8 cellular contexts compared by ENCODE assay signal in genomic region chr17:74776044-74776962, GRCh38. TPM values are rescaled to one million over a fixed set of nuclear protein-coding genes. Genes with fewer than 3 reads are reported as not detected.
A peak's percentile ranks its signal among the peaks of the same experiment; 100 is the strongest.
DNase-seq lines count a peak whose midpoint lies in the region; ATAC-seq, FAIRE-seq and TF ChIP-seq lines count a peak whose summit lies in the region.

Gene NAT9 (minus strand): TSS chr17:74776345. CDS start chr17:74775698, 647 bp downstream.

- H3K9me2 ChIP-seq in hepatocyte (replicated peaks; ENCODE audit: insufficient read depth): no peaks in the 10 kb centered on the region

- peak within 1 kb of the TSS; percentile 89 for H3K9ac ChIP-seq in astrocyte (ENCODE audit: low read length)

- peaks cover 22% of the 10 kb centered on the region for H3K36me3 Mint-ChIP-seq in astrocyte (ENCODE audit: low read depth, unreplicated experiment)

- H4K20me1 ChIP-seq in astrocyte (ENCODE audit: insufficient read depth, low read length): peaks cover 69% of the 10 kb centered on the region
- no peaks in the 10 kb centered on the region for H4K20me1 ChIP-seq in hepatocyte (ENCODE audit: insufficient read depth, poor library complexity, severe bottlenecking)

- H3K4me2 ChIP-seq in astrocyte (ENCODE audit: low read length): peak within 1 kb of the TSS; percentile 99
- H3K4me2 ChIP-seq in hepatocyte: peak within 1 kb of the TSS; percentile 95

- H3K27me3 ChIP-seq in astrocyte (ENCODE audit: insufficient read depth, low read length) (no peaks in the 10 kb centered on the region), hepatocyte (no peaks in the 10 kb centered on the region), aorta (ENCODE audit: control insufficient read depth in 1 of 2, insufficient read depth in 2 of 2, low read length in 1 of 2) (no peaks in the 10 kb centered on the region)

- 0% methylated on average over 38 of the region's 64 CpGs for WGBS in hepatocyte (ENCODE audit: low lambda C conversion rate, missing lambda C conversion rate)
- 1% methylated on average over 42 to 64 of the region's 64 CpGs for WGBS in aorta, 2 donors

- H3K4me1 Mint-ChIP-seq in astrocyte (ENCODE audit: low read depth, unreplicated experiment): peaks cover 29% of the 10 kb centered on the region

- H2AFZ ChIP-seq in astrocyte (ENCODE audit: low read depth, low read length) (peak within 1 kb of the TSS; percentile 76), hepatocyte (peak within 1 kb of the TSS; percentile 79)

- H3K9me3 ChIP-seq in astrocyte (ENCODE audit: insufficient read depth, low read depth, low read length): no peaks in the 10 kb centered on the region
- no peaks in the 10 kb centered on the region for H3K9me3 ChIP-seq in hepatocyte (ENCODE audit: low read depth)
- H3K9me3 ChIP-seq in aorta (ENCODE audit: control insufficient read depth, low read length): no peaks in the 10 kb centered on the region

- H3K4me3 Mint-ChIP-seq in astrocyte (ENCODE audit: unreplicated experiment): peak within 1 kb of the TSS; percentile 99

- no peaks in the 10 kb centered on the region for H3K27me3 Mint-ChIP-seq in astrocyte (ENCODE audit: low read depth, unreplicated experiment)

- H3K9me3 Mint-ChIP-seq in astrocyte (ENCODE audit: unreplicated experiment): no peaks in the 10 kb centered on the region

- H3K4me3 ChIP-seq in astrocyte (ENCODE audit: insufficient read depth, low read depth, low read length): peak within 1 kb of the TSS; percentile 88
- peak within 1 kb of the TSS; percentile 79 for H3K4me3 ChIP-seq in hepatocyte
- peak within 1 kb of the TSS; percentile 69 to 71 for H3K4me3 ChIP-seq in aorta (ENCODE audit: low read length in 2 of 2)

- H3K4me1 ChIP-seq in astrocyte (ENCODE audit: insufficient read depth, low read length) (peaks cover 20% of the 10 kb centered on the region), hepatocyte (ENCODE audit: insufficient read depth) (peaks cover 10% of the 10 kb centered on the region), aorta (ENCODE audit: control insufficient read depth in 1 of 2, insufficient read depth in 2 of 2, low read length in 2 of 2) (no peaks in the 10 kb centered on the region)

- FAIRE-seq in astrocyte (lab: Jason Lieb, UNC): no peak

- ATAC-seq in GM18502 (IDR thresholded peaks at IDR 0.05; ENCODE audit: poor library complexity, unreplicated experiment) (peak; percentile 73), HG02973 (IDR thresholded peaks at IDR 0.05; ENCODE audit: unreplicated experiment) (peak; percentile 55), aorta (ENCODE audit: low FRiP score) (peak; percentile 98)

- H3K27ac ChIP-seq in astrocyte (ENCODE audit: low read depth, low read length) (peak within 1 kb of the TSS; percentile 66), hepatocyte (peak within 1 kb of the TSS; percentile 82), aorta (ENCODE audit: low read depth in 1 of 2, low read length in 2 of 2) (no peak within 1 kb of the TSS)

- intact Hi-C loops in aorta (cut with DNase I): loop anchor here (5.0 kb wide), 2 partner anchors 34 to 91 kb away; no protein-coding TSS in a partner anchor

- peak within 1 kb of the TSS; percentile 94 for H3K27ac Mint-ChIP-seq in astrocyte (ENCODE audit: unreplicated experiment)

- peaks cover 48% of the 10 kb centered on the region for H3K79me2 ChIP-seq in astrocyte (ENCODE audit: insufficient read depth, low read length)
- peaks cover 33% of the 10 kb centered on the region for H3K79me2 ChIP-seq in hepatocyte

- TF ChIP-seq CTCF in astrocyte (IDR thresholded peaks at IDR 0.05; ENCODE audit: insufficient read depth, low read depth, low read length) (no peak), hepatocyte (IDR thresholded peaks at IDR 0.05; ENCODE audit: poor library complexity) (no peak)

- DNase-seq in NCI-H2029 treated with DMSO at 0.1 percent for 48 hours (lab: John Stamatoyannopoulos, UW) (peak; percentile 55), T-helper 22 cell (ENCODE audit: low read depth) (peak; percentile 96), astrocyte (ENCODE audit: low read depth) (peak; percentile 87), hepatocyte (ENCODE audit: low spot score) (peak; percentile 99), renal cortical epithelial cell (ENCODE audit: low read depth) (peak; percentile 81), aorta (peak; percentile 99 to 100)

- H3K36me3 ChIP-seq in astrocyte (ENCODE audit: insufficient read depth, low read length): peaks cover 21% of the 10 kb centered on the region
- no peaks in the 10 kb centered on the region for H3K36me3 ChIP-seq in hepatocyte (replicated peaks; ENCODE audit: insufficient read depth, low read depth)
- H3K36me3 ChIP-seq in aorta (ENCODE audit: control insufficient read depth in 1 of 2, insufficient read depth in 2 of 2, low read length in 1 of 2): peaks cover 0 to 6% of the 10 kb centered on the region in 2 donors

RNA-seq across cellular contexts. Expression of gene NAT9, which starts in this region (rescaled TPM):
- total RNA-seq in astrocyte (58.4 and 61.8 TPM in 2 replicates), hepatocyte (28.6 and 29.2 TPM in 2 replicates), renal cortical epithelial cell (29.2 and 29.3 TPM in 2 replicates), aorta (10 to 100 TPM; 44.5 to 46.3 TPM)
- polyA plus RNA-seq in hepatocyte (34.8 and 62.9 TPM in 2 replicates), aorta (10 to 100 TPM; 12.1 to 59.9 TPM)

Comparison
In these comparisons a context has a peak if more than half of its experiments do, and no peak if none do; other contexts are left out.
1. H3K27ac ChIP-seq: peak in astrocyte (single experiment) and hepatocyte (single experiment); none in aorta (0 of 2).
2. Peak in every context shown above with its lines, with median percentiles within 50 percentile points of each other: ATAC-seq, DNase-seq and H3K4me3 ChIP-seq.